In genomic region chr5:140664353-140665119, GRCh38 we compare ENCODE assay signal across 8 cellular contexts. TPM values are rescaled to one million over a fixed set of nuclear protein-coding genes. Genes with fewer than 3 reads are reported as not detected.
DNase-seq lines count a peak whose midpoint lies in the region; ATAC-seq and TF ChIP-seq lines count a peak whose summit lies in the region.

Gene WDR55 (plus strand): TSS chr5:140664904. CDS start chr5:140664913, 9 bp downstream.

- no peaks in the 10 kb centered on the region for H3K9me3 ChIP-seq in adipocyte (ENCODE audit: control insufficient read depth, low read length)
- no peaks in the 10 kb centered on the region for H3K9me3 ChIP-seq in cardiac muscle cell (ENCODE audit: low read depth)
- H3K9me3 ChIP-seq in parathyroid adenoma (ENCODE audit: control insufficient read depth, low read length), result no peaks in the 10 kb centered on the region
- no peaks in the 10 kb centered on the region for H3K9me3 ChIP-seq in tibial nerve

- TF ChIP-seq CTCF in GM12864 (IDR thresholded peaks at IDR 0.05; ENCODE audit: low read depth, low read length, missing control alignments) (no peak), cardiac muscle cell (IDR thresholded peaks at IDR 0.05; ENCODE audit: low read depth, low read length) (no peak), parathyroid adenoma (IDR thresholded peaks at IDR 0.05) (no peak), tibial nerve (IDR thresholded peaks at IDR 0.05) (no peak)

- 1% methylated on average over 26 to 49 of the region's 54 CpGs for WGBS in tibial nerve, 2 donors

- peak within 1 kb of the TSS; percentile 93 for H3K9ac ChIP-seq in adipocyte (ENCODE audit: low read length)
- peak within 1 kb of the TSS; percentile 2 for H3K9ac ChIP-seq in parathyroid adenoma

- H3K4me2 ChIP-seq in parathyroid adenoma (ENCODE audit: low read length), result peak within 1 kb of the TSS; percentile 100

- TF ChIP-seq POLR2A in tibial nerve (IDR thresholded peaks at IDR 0.05), result peak; percentile 44 to 81

- DNase-seq in GM12864 (ENCODE audit: low read depth) (peak; percentile 74), NCI-H128 (lab: John Stamatoyannopoulos, UW; ENCODE audit: unreplicated experiment) (peak; percentile 67), SW480 (ENCODE audit: low spot score) (peak; percentile 97), adipocyte (ENCODE audit: low read depth) (peak; percentile 98), cardiac muscle cell (ENCODE audit: low read depth in 1 of 2, low spot score in 1 of 2) (peak; percentile 93 to 96), tibial nerve (ENCODE audit: low spot score in 2 of 2) (peak; percentile 93 to 94)

- H3K36me3 ChIP-seq in adipocyte (ENCODE audit: control insufficient read depth, insufficient read depth, low read length, severe bottlenecking) (peaks cover 60% of the 10 kb centered on the region), cardiac muscle cell (peaks cover 40% of the 10 kb centered on the region), parathyroid adenoma (ENCODE audit: control insufficient read depth, insufficient read depth, low read length) (no peaks in the 10 kb centered on the region), tibial nerve (peaks cover 0 to 65% (median 33%) of the 10 kb centered on the region in 3 donors)

- ATAC-seq in HG02678 (IDR thresholded peaks at IDR 0.05; ENCODE audit: unreplicated experiment), result peak; percentile 97

- H3K79me2 ChIP-seq in parathyroid adenoma, result peaks cover 4% of the 10 kb centered on the region

- H3K27me3 ChIP-seq in adipocyte (replicated peaks; ENCODE audit: control insufficient read depth, insufficient read depth, low read length) (no peaks in the 10 kb centered on the region), cardiac muscle cell (no peaks in the 10 kb centered on the region), parathyroid adenoma (ENCODE audit: control insufficient read depth, insufficient read depth, low read length) (no peaks in the 10 kb centered on the region), tibial nerve (no peaks in the 10 kb centered on the region)

- peaks cover 10% of the 10 kb centered on the region for H3K4me1 ChIP-seq in adipocyte (ENCODE audit: control insufficient read depth, insufficient read depth, low read length)
- peaks cover 3% of the 10 kb centered on the region for H3K4me1 ChIP-seq in cardiac muscle cell (ENCODE audit: low read depth)
- no peaks in the 10 kb centered on the region for H3K4me1 ChIP-seq in parathyroid adenoma
- H3K4me1 ChIP-seq in tibial nerve, result peaks cover 0 to 30% (median 16%) of the 10 kb centered on the region in 4 donors

- H3K4me3 ChIP-seq in GM12864 (ENCODE audit: low read depth, low read length), result peak within 1 kb of the TSS; percentile 87
- peak within 1 kb of the TSS; percentile 92 for H3K4me3 ChIP-seq in adipocyte (ENCODE audit: low read length)
- H3K4me3 ChIP-seq in cardiac muscle cell, result peak within 1 kb of the TSS; percentile 75
- H3K4me3 ChIP-seq in parathyroid adenoma (ENCODE audit: low read depth, low read length), result peak within 1 kb of the TSS; percentile 96
- H3K4me3 ChIP-seq in tibial nerve, result peak within 1 kb of the TSS; percentile 69 to 91 (median 80)

- peak within 1 kb of the TSS; percentile 67 for H2AFZ ChIP-seq in parathyroid adenoma

- H3K27ac ChIP-seq in cardiac muscle cell, result peak within 1 kb of the TSS; percentile 83
- H3K27ac ChIP-seq in parathyroid adenoma, result peak within 1 kb of the TSS; percentile 88
- H3K27ac ChIP-seq in tibial nerve, result peak within 1 kb of the TSS; percentile 80 to 96 (median 92)

- TF ChIP-seq EP300 in tibial nerve (IDR thresholded peaks at IDR 0.05), result peak; percentile 75 to 97

RNA-seq across cellular contexts. Expression of gene WDR55, which starts in this region (rescaled TPM):
- 17.2 and 23.8 TPM in 2 replicates for total RNA-seq in cardiac muscle cell
- 17.7 and 21.1 TPM in 2 replicates for polyA plus RNA-seq in cardiac muscle cell
- total RNA-seq in tibial nerve, result 10 to 100 TPM; 15.1 to 33.0 (median 21.1) TPM

Comparison
In these comparisons a context has a peak if more than half of its experiments do, and no peak if none do; other contexts are left out.
1. Peak in every context shown above with its lines: DNase-seq, ATAC-seq, H3K4me3 ChIP-seq and H3K27ac ChIP-seq.